2 cellular contexts compared by ENCODE assay signal in genomic region chr18:35041752-35042379, GRCh38.
TF ChIP-seq lines count a peak whose summit lies in the region.

No MANE protein-coding gene starts in this region.

TF ChIP-seq in IMR-90, 13 proteins besides CTCF, POLR2A, EP300 and RAD21 (continued from another document):
- TF ChIP-seq RCOR1 (IDR thresholded peaks at IDR 0.05; ENCODE audit: insufficient replicate concordance, low read length) (no peak), RFX5 (IDR thresholded peaks at IDR 0.05; ENCODE audit: low read depth, low read length) (no peak), SMC3 (IDR thresholded peaks at IDR 0.05; ENCODE audit: low read depth, low read length) (no peak), MXI1 (IDR thresholded peaks at IDR 0.05; ENCODE audit: borderline replicate concordance, low read depth, low read length) (no peak), USF2 (IDR thresholded peaks at IDR 0.05; ENCODE audit: low read depth, low read length) (no peak)

TF ChIP-seq in neural cell, 6 proteins besides CTCF, POLR2A, EP300 and RAD21 (continued from another document):
- TF ChIP-seq REST (IDR thresholded peaks at IDR 0.05; ENCODE audit: borderline replicate concordance) (peak; percentile 12), EZH2 (IDR thresholded peaks at IDR 0.05; ENCODE audit: borderline replicate concordance, insufficient read depth, low read length, poor library complexity, severe bottlenecking) (no peak), SMC3 (conservative IDR thresholded peaks at IDR 0.05; ENCODE audit: poor library complexity) (peak; percentile 50)
